ENCODE assay signal across 9 cellular contexts in the genomic region with DNA sequence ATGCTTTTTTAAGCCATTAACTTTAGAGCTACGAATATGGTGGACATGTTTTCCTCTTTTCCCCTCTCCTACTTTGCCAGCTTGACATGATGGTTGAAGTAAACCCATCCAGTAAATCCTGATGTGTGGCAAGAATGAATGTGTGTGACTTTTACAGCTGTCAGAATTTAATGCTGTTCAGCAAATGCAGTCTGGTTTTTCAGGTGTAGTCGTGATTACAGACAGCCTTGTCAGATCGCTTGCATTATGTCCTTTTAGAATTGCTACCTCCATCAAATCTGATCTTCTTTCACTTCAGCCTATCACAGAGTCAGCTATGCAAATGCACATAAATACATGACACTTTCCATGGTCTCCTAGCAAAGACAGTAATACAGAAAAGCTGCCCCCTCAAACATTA.
"Had no signal": no experiment of that assay in that cellular context is flagged by ENCODE, and none has a peak within 500 bp of the region (broad histone marks: within the 10 kb centered on the region; RNA-seq: fewer than 3 reads in every experiment).

No MANE protein-coding gene starts in this region.

- H3K4me3 ChIP-seq: GM23248, GM23338, HAP-1 had no signal

- ATAC-seq: GM23338, HCT116 had no signal

- H3K4me1 ChIP-seq: HAP-1 had no signal

- DNase-seq: GM23248, GOT3, H7, H9, HCEC 1CT, HFFc6 had no signal

- H3K9me3 ChIP-seq: HAP-1 had no signal

- H3K27ac ChIP-seq: GM23248 had no signal

- H3K4me2 ChIP-seq: GM23338 had no signal

- H3K9ac ChIP-seq: GM23248 had no signal

- H2AFZ ChIP-seq: GM23248, GM23338 had no signal

- H3K36me3 ChIP-seq: HAP-1 had no signal
